Comparison of ENCODE assay signal across 8 cellular contexts in the genomic region with DNA sequence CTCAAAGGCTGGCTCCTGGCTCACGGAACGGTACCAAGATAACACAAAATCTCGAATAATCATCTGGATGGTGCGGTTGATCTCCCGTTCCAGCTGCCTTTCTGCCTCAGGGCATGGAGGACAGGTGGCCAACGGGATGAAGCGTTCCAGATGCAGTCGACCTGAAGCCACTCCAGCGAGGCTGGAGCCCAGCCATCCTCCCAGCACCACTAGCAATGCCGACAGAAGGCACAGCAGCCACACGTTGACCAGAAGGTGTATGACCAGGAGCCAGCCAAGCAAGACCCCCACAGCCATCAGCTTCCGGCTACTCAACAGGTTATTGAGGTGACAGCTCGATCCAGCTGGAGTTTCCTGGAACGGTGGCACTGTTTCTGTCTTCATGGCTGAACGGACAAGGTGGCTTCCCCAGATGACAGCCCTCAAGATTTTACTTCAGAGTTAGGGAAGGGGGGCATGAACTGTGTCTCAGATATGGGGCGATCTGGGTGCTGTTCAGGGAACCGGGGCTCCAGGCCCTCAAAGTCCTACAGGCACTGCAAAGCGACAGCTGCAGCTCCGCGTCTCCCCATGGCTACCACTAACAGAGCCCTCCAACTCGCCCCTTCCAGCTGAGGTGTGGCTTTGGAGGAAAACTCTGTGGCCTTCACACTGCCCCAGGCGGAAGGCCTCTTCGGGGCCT. TPM values are rescaled to one million over a fixed set of nuclear protein-coding genes. Genes with fewer than 3 reads are reported as not detected.
DNase-seq lines count a peak whose midpoint lies in the region; ATAC-seq and TF ChIP-seq lines count a peak whose summit lies in the region.

No MANE protein-coding gene starts in this region.

- TF ChIP-seq CTCF in Calu3 (IDR thresholded peaks at IDR 0.05; ENCODE audit: unreplicated experiment) (no peak), HFFc6 (IDR thresholded peaks at IDR 0.05) (no peak), hepatocyte (IDR thresholded peaks at IDR 0.05; ENCODE audit: poor library complexity) (no peak)

- no peaks in the 10 kb centered on the region for H3K4me1 Mint-ChIP-seq in Calu3 (ENCODE audit: low read depth, unreplicated experiment)
- peaks cover 36% of the 10 kb centered on the region for H3K4me1 Mint-ChIP-seq in HFFc6 (ENCODE audit: low read depth)
- peaks cover 30% of the 10 kb centered on the region for H3K4me1 Mint-ChIP-seq in stimulated activated memory B cell treated with anti-CD40 and anti-IgM and Interleukin-4, amounts not matched to agents 10 μg/mL and 1 μg/mL and 100 μg/mL, for 72 hours

- H3K4me3 Mint-ChIP-seq in Calu3 (ENCODE audit: low read depth, unreplicated experiment) (peak overlapping the region; percentile 70), HFFc6 (peak overlapping the region; percentile 90)
- H3K4me3 Mint-ChIP-seq in stimulated activated memory B cell treated with anti-CD40 and anti-IgM and Interleukin-4, amounts not matched to agents 10 μg/mL and 1 μg/mL and 100 μg/mL, for 72 hours: peak overlapping the region; percentile 82

- TSS peak; percentile 31 for BruUV-seq in Calu3 (replicated peaks; lab: Mats Ljungman, UMichigan)

- H3K4me3 ChIP-seq in hepatocyte: peak overlapping the region; percentile 97

- H3K27ac ChIP-seq in hepatocyte: peak overlapping the region; percentile 88

- H3K27me3 ChIP-seq in hepatocyte: no peaks in the 10 kb centered on the region

- intact Hi-C loops in Calu3 (cut with micrococcal nuclease; ENCODE audit: unreplicated experiment): no loop called here

- no peaks in the 10 kb centered on the region for H3K9me3 ChIP-seq in hepatocyte (ENCODE audit: low read depth)

- DNase-seq in Calu3 (no peak), HFFc6 (no peak), hepatocyte (ENCODE audit: low spot score) (no peak), SHP77 treated with DMSO at 0.1 percent for 48 hours (lab: John Stamatoyannopoulos, UW) (no peak), GOT3 (lab: John Stamatoyannopoulos, UW) (no peak), erythroblast (lab: John Stamatoyannopoulos, UW) (no peak)
- DNase-seq in activated CD4-positive, alpha-beta T cell treated with anti-CD3 and anti-CD28 coated beads, Interleukin-2, amount 50 U/mL, for 4 hours: peak; percentile 3 to 7

- CTCF ChIA-PET in Calu3 (lab: Charles Lee): interaction anchor here (1.7 kb wide), 1 partner anchor 16 kb away, joined by 7 read pairs; no protein-coding TSS in a partner anchor

- no peaks in the 10 kb centered on the region for H3K36me3 ChIP-seq in hepatocyte (replicated peaks; ENCODE audit: insufficient read depth, low read depth)

- no peak for ATAC-seq in stimulated activated memory B cell treated with anti-CD40 and anti-IgM and Interleukin-4, amounts not matched to agents 10 μg/mL and 1 μg/mL and 100 μg/mL, for 72 hours

- H2AFZ ChIP-seq in hepatocyte: peak overlapping the region; percentile 84

- peaks cover 37% of the 10 kb centered on the region for H3K79me2 ChIP-seq in hepatocyte

- WGBS in hepatocyte (ENCODE audit: low lambda C conversion rate, missing lambda C conversion rate): 52% methylated on average over 23 of the region's 23 CpGs

- H3K36me3 Mint-ChIP-seq in Calu3 (ENCODE audit: insufficient read depth, unreplicated experiment) (peaks cover 17% of the 10 kb centered on the region), HFFc6 (ENCODE audit: low read depth) (peaks cover 37% of the 10 kb centered on the region)
- H3K36me3 Mint-ChIP-seq in stimulated activated memory B cell treated with anti-CD40 and anti-IgM and Interleukin-4, amounts not matched to agents 10 μg/mL and 1 μg/mL and 100 μg/mL, for 72 hours: peaks cover 30% of the 10 kb centered on the region

- TF ChIP-seq POLR2A in erythroblast (IDR thresholded peaks at IDR 0.05; ENCODE audit: low read length): no peak

- no peak overlapping the region for H3K27ac Mint-ChIP-seq in Calu3 (ENCODE audit: unreplicated experiment)
- peak overlapping the region; percentile 83 for H3K27ac Mint-ChIP-seq in HFFc6
- H3K27ac Mint-ChIP-seq in stimulated activated memory B cell treated with anti-CD40 and anti-IgM and Interleukin-4, amounts not matched to agents 10 μg/mL and 1 μg/mL and 100 μg/mL, for 72 hours: peak overlapping the region; percentile 89

- no peaks in the 10 kb centered on the region for H3K9me2 ChIP-seq in hepatocyte (replicated peaks; ENCODE audit: insufficient read depth)

- H3K4me1 ChIP-seq in hepatocyte (ENCODE audit: insufficient read depth): peaks cover 8% of the 10 kb centered on the region

- H3K4me2 ChIP-seq in hepatocyte: peak overlapping the region; percentile 99

- H4K20me1 ChIP-seq in hepatocyte (ENCODE audit: insufficient read depth, poor library complexity, severe bottlenecking): peaks cover 3% of the 10 kb centered on the region

- H3K27me3 Mint-ChIP-seq in Calu3 (ENCODE audit: unreplicated experiment): peaks cover 24% of the 10 kb centered on the region
- H3K27me3 Mint-ChIP-seq in HFFc6 (ENCODE audit: insufficient read depth): peaks cover 6% of the 10 kb centered on the region
- H3K27me3 Mint-ChIP-seq in stimulated activated memory B cell treated with anti-CD40 and anti-IgM and Interleukin-4, amounts not matched to agents 10 μg/mL and 1 μg/mL and 100 μg/mL, for 72 hours: peaks cover 14% of the 10 kb centered on the region

- H3K9me3 Mint-ChIP-seq in Calu3 (ENCODE audit: low read depth, unreplicated experiment): no peaks in the 10 kb centered on the region
- H3K9me3 Mint-ChIP-seq in HFFc6: no peaks in the 10 kb centered on the region
- peaks cover 3% of the 10 kb centered on the region for H3K9me3 Mint-ChIP-seq in stimulated activated memory B cell treated with anti-CD40 and anti-IgM and Interleukin-4, amounts not matched to agents 10 μg/mL and 1 μg/mL and 100 μg/mL, for 72 hours

RNA-seq across cellular contexts. Expression of a gene that starts 0.6 kb away (rescaled TPM):
- total RNA-seq in Calu3 (2022) (39.8 and 40.5 TPM in 2 replicates), hepatocyte (63.9 and 64.3 TPM in 2 replicates)
- 10 to 100 TPM; 44.2 to 56.7 (median 50.2) TPM for total RNA-seq in HFFc6 (2021; fragmentation: NEBNext Ultra II Directional; extraction: Animal tissue kit (Norgen Biotek cat#: 25700))
- 32.1 and 40.6 TPM in 2 replicates for polyA plus RNA-seq in hepatocyte

Comparison
In these comparisons a context has a peak if more than half of its experiments do, and no peak if none do; other contexts are left out.
1. DNase-seq: peak in activated CD4-positive, alpha-beta T cell treated with anti-CD3 and anti-CD28 coated beads, Interleukin-2, amount 50 U/mL, for 4 hours (2 of 2); none in Calu3 (single experiment), HFFc6 (single experiment), hepatocyte (single experiment), SHP77 treated with DMSO at 0.1 percent for 48 hours (single experiment), GOT3 (single experiment) and erythroblast (0 of 2).
2. Peak in every context shown above with its lines, with median percentiles within 50 percentile points of each other: H3K4me3 Mint-ChIP-seq.